Comparison of ENCODE assay signal across 8 cellular contexts in genomic region chr10:130108934-130109604, GRCh38. TPM values are rescaled to one million over a fixed set of nuclear protein-coding genes. Genes with fewer than 3 reads are reported as not detected.
A peak's percentile ranks its signal among the peaks of the same experiment; 100 is the strongest.
DNase-seq lines count a peak whose midpoint lies in the region; ATAC-seq and TF ChIP-seq lines count a peak whose summit lies in the region.

No MANE protein-coding gene starts in this region.

- RAD21 ChIA-PET in HCT116 (lab: Charles Lee; ENCODE audit: low non-redundant PET in 1 of 2, low total read pairs in 2 of 2, uncharacterized antibody in 2 of 2, unreplicated experiment in 2 of 2): no interaction called here

- ATAC-seq in HCT116 (no peak), upper lobe of left lung (ENCODE audit: low FRiP score in 2 of 2) (no peak), GM19452 (IDR thresholded peaks at IDR 0.05; ENCODE audit: unreplicated experiment) (no peak), HG02970 (IDR thresholded peaks at IDR 0.05; ENCODE audit: low FRiP score, unreplicated experiment) (no peak)
- ATAC-seq in activated naive CD8-positive, alpha-beta T cell treated with anti-CD3 and anti-CD28 coated beads, Interleukin-2, amount 10 ng/mL, durations not matched to agents 7 days and 5 days (ENCODE audit: low read depth): no peak

- no peak overlapping the region for H2BK5ac ChIP-seq in mesendoderm (ENCODE audit: low read length)

- no peak overlapping the region for H2BK15ac ChIP-seq in mesendoderm (replicated peaks; ENCODE audit: low read depth)

- no peak overlapping the region for H2BK120ac ChIP-seq in mesendoderm (ENCODE audit: low read depth, low read length)

- peaks cover 24% of the 10 kb centered on the region for H3K4me1 Mint-ChIP-seq in activated naive CD8-positive, alpha-beta T cell treated with anti-CD3 and anti-CD28 coated beads, Interleukin-2, amount 10 ng/mL, durations not matched to agents 7 days and 5 days

- no peaks in the 10 kb centered on the region for H3K9me3 ChIP-seq in A673 (ENCODE audit: low read depth, low read length, poor library complexity, severe bottlenecking)
- no peaks in the 10 kb centered on the region for H3K9me3 ChIP-seq in HCT116 (ENCODE audit: control insufficient read depth in 1 of 2, insufficient read depth in 1 of 2, low read depth in 1 of 2, low read length in 2 of 2)
- no peaks in the 10 kb centered on the region for H3K9me3 ChIP-seq in upper lobe of left lung

- TF ChIP-seq RAD21 in HCT116 (IDR thresholded peaks at IDR 0.05; ENCODE audit: low read depth): no peak

- BruUV-seq in A673 (replicated peaks; lab: Mats Ljungman, UMichigan): no TSS peak
- BruUV-seq in HCT116 (replicated peaks; lab: Mats Ljungman, UMichigan): no TSS peak

- WGBS in mesendoderm (ENCODE audit: extremely low coverage, insufficient coverage, low lambda C conversion rate): no CpG with 5 or more reads among the region's 6 CpGs
- 49 to 57% methylated on average over 6 of the region's 6 CpGs for WGBS in upper lobe of left lung, 2 donors

- no peaks in the 10 kb centered on the region for H3K9me3 Mint-ChIP-seq in activated naive CD8-positive, alpha-beta T cell treated with anti-CD3 and anti-CD28 coated beads, Interleukin-2, amount 10 ng/mL, durations not matched to agents 7 days and 5 days

- TF ChIP-seq POLR2A in HCT116 (IDR thresholded peaks at IDR 0.05; ENCODE audit: borderline replicate concordance, extremely low read depth, insufficient read depth, insufficient read length) (no peak), upper lobe of left lung (IDR thresholded peaks at IDR 0.05) (no peak)

- intact Hi-C loops in A673 (cut with micrococcal nuclease; ENCODE audit: unreplicated experiment): no loop called here
- intact Hi-C loops in HCT116 (cut with micrococcal nuclease): no loop called here

- DNase-seq in A673 (ENCODE audit: low spot score) (no peak), HCT116 (ENCODE audit: low read depth, low spot score) (no peak), mesendoderm (no peak), upper lobe of left lung (no peak), superior temporal gyrus (ENCODE audit: extremely low spot score) (no peak)
- DNase-seq in activated naive CD8-positive, alpha-beta T cell treated with anti-CD3 and anti-CD28 coated beads, Interleukin-2, amount 10 ng/mL, durations not matched to agents 7 days and 5 days: no peak

- H3K36me3 ChIP-seq in A673 (ENCODE audit: insufficient read depth, low read length, poor library complexity, severe bottlenecking): no peaks in the 10 kb centered on the region
- H3K36me3 ChIP-seq in HCT116 (ENCODE audit: control insufficient read depth in 1 of 2, insufficient read depth in 2 of 2, low read length in 2 of 2): no peaks in the 10 kb centered on the region
- no peaks in the 10 kb centered on the region for H3K36me3 ChIP-seq in mesendoderm (ENCODE audit: control insufficient read depth, insufficient read depth, low read length)
- H3K36me3 ChIP-seq in upper lobe of left lung: peaks cover 0 to 5% (median 0%) of the 10 kb centered on the region in 4 donors

- no peaks in the 10 kb centered on the region for H4K20me1 ChIP-seq in HCT116 (ENCODE audit: insufficient read depth)

- no peak overlapping the region for H4K8ac ChIP-seq in mesendoderm (ENCODE audit: low read depth, low read length)

- peak overlapping the region; percentile 89 for H3K4me2 ChIP-seq in HCT116 (ENCODE audit: low read length)
- peak overlapping the region; percentile 20 for H3K4me2 ChIP-seq in mesendoderm (ENCODE audit: low read length)

- TF ChIP-seq EP300 in upper lobe of left lung (IDR thresholded peaks at IDR 0.05): no peak

- H3K4me1 ChIP-seq in A673 (ENCODE audit: insufficient read depth, low read length, poor library complexity, severe bottlenecking): peaks cover 8% of the 10 kb centered on the region
- H3K4me1 ChIP-seq in HCT116 (ENCODE audit: control insufficient read depth in 1 of 2, insufficient read depth in 2 of 2, low read length in 2 of 2): peaks cover 5 to 18% of the 10 kb centered on the region in 2 experiments
- peaks cover 5% of the 10 kb centered on the region for H3K4me1 ChIP-seq in mesendoderm (ENCODE audit: control insufficient read depth, low read depth, low read length)
- H3K4me1 ChIP-seq in upper lobe of left lung: peaks cover 10 to 26% (median 19%) of the 10 kb centered on the region in 4 donors

- H2AK5ac ChIP-seq in mesendoderm (ENCODE audit: low read length): no peak overlapping the region

- H3K27me3 ChIP-seq in A673 (replicated peaks; ENCODE audit: insufficient read depth, low read depth, low read length, poor library complexity) (no peaks in the 10 kb centered on the region), HCT116 (ENCODE audit: insufficient read depth, low read length) (no peaks in the 10 kb centered on the region), mesendoderm (ENCODE audit: insufficient read depth, low read length, poor library complexity) (no peaks in the 10 kb centered on the region), upper lobe of left lung (no peaks in the 10 kb centered on the region)

- no peak overlapping the region for H4K5ac ChIP-seq in mesendoderm (ENCODE audit: low read length)

- H3K4me3 ChIP-seq in A673 (ENCODE audit: low read depth, low read length, poor library complexity, severe bottlenecking): peak overlapping the region; percentile 74
- peak overlapping the region; percentile 72 to 73 for H3K4me3 ChIP-seq in HCT116 (replicated peaks in 1 of 2; ENCODE audit: low read depth in 1 of 2, low read length in 2 of 2)
- H3K4me3 ChIP-seq in mesendoderm (ENCODE audit: low read length): no peak overlapping the region
- peak overlapping the region in 2 of 4 donors; percentile 75 to 77 for H3K4me3 ChIP-seq in upper lobe of left lung

- H3K9me2 ChIP-seq in HCT116 (ENCODE audit: insufficient read depth): no peaks in the 10 kb centered on the region

- no peak overlapping the region for H3K18ac ChIP-seq in mesendoderm (ENCODE audit: low read length)

- peaks cover 6% of the 10 kb centered on the region for H3K36me3 Mint-ChIP-seq in activated naive CD8-positive, alpha-beta T cell treated with anti-CD3 and anti-CD28 coated beads, Interleukin-2, amount 10 ng/mL, durations not matched to agents 7 days and 5 days

- TF ChIP-seq CTCF in A673 (conservative IDR thresholded peaks at IDR 0.05; ENCODE audit: low read depth, low read length) (no peak), HCT116 (IDR thresholded peaks at IDR 0.05 in 2 of 3, conservative IDR thresholded peaks at IDR 0.05 in 1 of 3; ENCODE audit: borderline replicate concordance in 1 of 3, insufficient read depth in 1 of 3, low read depth in 2 of 3, low read length in 2 of 3) (no peak), upper lobe of left lung (IDR thresholded peaks at IDR 0.05) (no peak)

- H3K4ac ChIP-seq in mesendoderm (ENCODE audit: low read depth, low read length): no peak overlapping the region

- H3K27ac ChIP-seq in A673 (ENCODE audit: low read depth, low read length, poor library complexity, severe bottlenecking): no peak overlapping the region
- no peak overlapping the region for H3K27ac ChIP-seq in HCT116 (ENCODE audit: low read depth, low read length)
- H3K27ac ChIP-seq in mesendoderm (ENCODE audit: low read depth, low read length): no peak overlapping the region
- peak overlapping the region in 1 of 4 donors; percentile 94 for H3K27ac ChIP-seq in upper lobe of left lung

- no peak overlapping the region for H2AFZ ChIP-seq in HCT116 (ENCODE audit: low read depth, low read length, poor library complexity, severe bottlenecking)

- peak overlapping the region; percentile 68 for H3K27ac Mint-ChIP-seq in activated naive CD8-positive, alpha-beta T cell treated with anti-CD3 and anti-CD28 coated beads, Interleukin-2, amount 10 ng/mL, durations not matched to agents 7 days and 5 days

- CTCF ChIA-PET in A673 (lab: Charles Lee) (interaction anchor here (0.6 to 1.1 kb wide), 5 partner anchors 17 to 750 kb away, joined by 3 to 5 read pairs (median 4); no protein-coding TSS in a partner anchor), HCT116 (lab: Charles Lee) (interaction anchor here (1.1 to 2.7 kb wide), 5 partner anchors 10 to 71 kb away, joined by 3 to 16 read pairs (median 4); partner anchors contain the start of gene GLRX3)

- peak overlapping the region; percentile 75 for H3K56ac ChIP-seq in mesendoderm (ENCODE audit: low read length)

- no peaks in the 10 kb centered on the region for H3K27me3 Mint-ChIP-seq in activated naive CD8-positive, alpha-beta T cell treated with anti-CD3 and anti-CD28 coated beads, Interleukin-2, amount 10 ng/mL, durations not matched to agents 7 days and 5 days

- H3K23ac ChIP-seq in mesendoderm (ENCODE audit: low read length): peak overlapping the region; percentile 1

- H3K79me1 ChIP-seq in mesendoderm (ENCODE audit: low read length): peaks cover 10% of the 10 kb centered on the region

- POLR2A ChIA-PET in A673 (lab: Charles Lee; ENCODE audit: low non-redundant PET): no interaction called here
- POLR2A ChIA-PET in HCT116 (lab: Charles Lee): interaction anchor here (2.4 to 2.7 kb wide), 2 partner anchors 27 to 29 kb away, joined by 11 to 13 read pairs; partner anchors contain the start of gene GLRX3
- POLR2A ChIA-PET in activated naive CD8-positive, alpha-beta T cell treated with anti-CD3 and anti-CD28 coated beads, Interleukin-2, amount 10 ng/mL, durations not matched to agents 7 days and 5 days (lab: Charles Lee): interaction anchor here (0.6 to 3.2 kb wide), 7 partner anchors 18 to 1077 kb away, joined by 3 to 104 read pairs (median 4); partner anchors contain the start of genes GLRX3 and MGMT

- H3K79me2 ChIP-seq in HCT116 (ENCODE audit: insufficient read depth, low read length) (no peaks in the 10 kb centered on the region), mesendoderm (ENCODE audit: control insufficient read depth, insufficient read depth, low read length) (peaks cover 2% of the 10 kb centered on the region)

- peak overlapping the region; percentile 50 for H3K4me3 Mint-ChIP-seq in activated naive CD8-positive, alpha-beta T cell treated with anti-CD3 and anti-CD28 coated beads, Interleukin-2, amount 10 ng/mL, durations not matched to agents 7 days and 5 days

- H3K9ac ChIP-seq in HCT116 (ENCODE audit: low read length) (peak overlapping the region; percentile 92; the same call in 1 of the 2 replicates), mesendoderm (ENCODE audit: low read length) (peak overlapping the region; percentile 100)

TF ChIP-seq in HCT116, 20 proteins besides CTCF, POLR2A, EP300 and RAD21 (continues in another document):
- TF ChIP-seq ZFX (IDR thresholded peaks at IDR 0.05): no peak

RNA-seq across cellular contexts. Expression of gene C10orf143, which starts 1.6 kb away (rescaled TPM):
- total RNA-seq in A673 (2021) (1.8 and 2.0 TPM in 2 replicates), HCT116 (2021; ENCODE audit: unreplicated experiment) (0.66 TPM), upper lobe of left lung (1 to 10 TPM in 4 of 6 donors, under 1 TPM in 1, not detected in 1; 0.55 to 6.0 (median 4.4) TPM)
- 0.40 and 0.50 TPM in 2 replicates for polyA plus RNA-seq in HCT116 (2012)
- total RNA-seq in activated naive CD8-positive, alpha-beta T cell treated with anti-CD3 and anti-CD28 coated beads, Interleukin-2, amount 10 ng/mL, durations not matched to agents 7 days and 5 days: 1 to 10 TPM; 6.0 to 6.6 TPM
- 2.3 TPM for polyA plus RNA-seq in mesendoderm (2013, experiment 1 of 2)
- polyA plus RNA-seq in mesendoderm (2013, experiment 2 of 2): 2.2 TPM

RNA-seq across cellular contexts. Expression of gene GLRX3, which starts 27.1 kb away (rescaled TPM):
- total RNA-seq in A673 (2021) (186 and 197 TPM in 2 replicates), HCT116 (2021; ENCODE audit: unreplicated experiment) (59.1 TPM), upper lobe of left lung (10 to 100 TPM; 21.8 to 64.2 (median 45.7) TPM)
- 18.0 and 26.8 TPM in 2 replicates for polyA plus RNA-seq in HCT116 (2012)
- total RNA-seq in activated naive CD8-positive, alpha-beta T cell treated with anti-CD3 and anti-CD28 coated beads, Interleukin-2, amount 10 ng/mL, durations not matched to agents 7 days and 5 days: 10 to 100 TPM; 55.5 to 60.2 TPM
- polyA plus RNA-seq in mesendoderm (2013, experiment 1 of 2): 226 TPM
- 225 TPM for polyA plus RNA-seq in mesendoderm (2013, experiment 2 of 2)
